In the genomic region with DNA sequence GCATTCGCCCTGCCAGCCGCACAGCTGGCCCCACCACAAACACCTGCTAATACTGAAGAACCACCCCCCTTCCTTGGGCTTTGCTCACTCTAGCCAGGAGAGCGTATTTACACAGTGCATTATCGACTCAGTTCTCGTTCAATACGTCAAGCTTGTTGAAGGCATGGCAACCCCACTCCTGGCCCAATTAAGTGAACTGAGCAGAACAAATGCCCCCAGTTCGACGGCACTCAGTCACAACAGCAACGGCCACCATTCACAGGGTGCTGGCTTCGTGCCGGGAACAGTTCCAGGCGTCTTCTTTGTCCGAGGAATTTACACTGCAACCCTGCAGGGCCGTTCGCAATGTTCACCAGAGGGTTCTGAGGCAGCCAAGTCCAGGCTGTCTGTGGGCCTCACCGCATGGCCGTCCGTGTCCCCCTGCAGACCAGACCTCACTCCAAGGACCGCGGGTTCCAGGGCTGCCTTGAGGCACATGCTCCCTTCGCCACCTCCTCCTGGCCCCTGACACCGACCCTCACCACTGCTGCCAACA, we compare ENCODE assay signal across 1 cellular context.
TF ChIP-seq lines count a peak whose summit lies in the region.

No MANE protein-coding gene starts in this region.

TF ChIP-seq in HepG2, 621 proteins besides CTCF, POLR2A, EP300 and RAD21 (continued from another document and continues in another):
- TF ChIP-seq, protein P1, sequence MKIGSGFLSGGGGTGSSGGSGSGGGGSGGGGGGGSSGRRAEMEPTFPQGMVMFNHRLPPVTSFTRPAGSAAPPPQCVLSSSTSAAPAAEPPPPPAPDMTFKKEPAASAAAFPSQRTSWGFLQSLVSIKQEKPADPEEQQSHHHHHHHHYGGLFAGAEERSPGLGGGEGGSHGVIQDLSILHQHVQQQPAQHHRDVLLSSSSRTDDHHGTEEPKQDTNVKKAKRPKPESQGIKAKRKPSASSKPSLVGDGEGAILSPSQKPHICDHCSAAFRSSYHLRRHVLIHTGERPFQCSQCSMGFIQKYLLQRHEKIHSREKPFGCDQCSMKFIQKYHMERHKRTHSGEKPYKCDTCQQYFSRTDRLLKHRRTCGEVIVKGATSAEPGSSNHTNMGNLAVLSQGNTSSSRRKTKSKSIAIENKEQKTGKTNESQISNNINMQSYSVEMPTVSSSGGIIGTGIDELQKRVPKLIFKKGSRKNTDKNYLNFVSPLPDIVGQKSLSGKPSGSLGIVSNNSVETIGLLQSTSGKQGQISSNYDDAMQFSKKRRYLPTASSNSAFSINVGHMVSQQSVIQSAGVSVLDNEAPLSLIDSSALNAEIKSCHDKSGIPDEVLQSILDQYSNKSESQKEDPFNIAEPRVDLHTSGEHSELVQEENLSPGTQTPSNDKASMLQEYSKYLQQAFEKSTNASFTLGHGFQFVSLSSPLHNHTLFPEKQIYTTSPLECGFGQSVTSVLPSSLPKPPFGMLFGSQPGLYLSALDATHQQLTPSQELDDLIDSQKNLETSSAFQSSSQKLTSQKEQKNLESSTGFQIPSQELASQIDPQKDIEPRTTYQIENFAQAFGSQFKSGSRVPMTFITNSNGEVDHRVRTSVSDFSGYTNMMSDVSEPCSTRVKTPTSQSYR (CRISPR knock-in tag; IDR thresholded peaks at IDR 0.05; ENCODE audit: borderline replicate concordance) = peak; percentile 43; the same call in 1 of the 2 replicates
- TF ChIP-seq RBFOX2 (IDR thresholded peaks at IDR 0.05; ENCODE audit: low read depth, low read length) (no peak), YEATS2 (CRISPR knock-in tag; IDR thresholded peaks at IDR 0.05; ENCODE audit: borderline replicate concordance) (no peak), PHF5A (CRISPR knock-in tag; IDR thresholded peaks at IDR 0.05; ENCODE audit: low read depth, unreplicated experiment) (no peak), TCF7L2 (IDR thresholded peaks at IDR 0.05; ENCODE audit: low read depth, low read length) (no peak), ZNF367 (CRISPR knock-in tag; IDR thresholded peaks at IDR 0.05; ENCODE audit: borderline replicate concordance) (no peak), TGIF2 (CRISPR knock-in tag; IDR thresholded peaks at IDR 0.05) (no peak), MED8 (CRISPR knock-in tag; IDR thresholded peaks at IDR 0.05; ENCODE audit: insufficient replicate concordance) (no peak), NFKBIZ (CRISPR knock-in tag; IDR thresholded peaks at IDR 0.05) (no peak), ZNF709 (CRISPR knock-in tag; IDR thresholded peaks at IDR 0.05) (0 out of 2 replicates have a peak, but pooled peaks have one; percentile 20), ZNF354B (CRISPR knock-in tag; IDR thresholded peaks at IDR 0.05) (no peak), ZBTB7B (CRISPR knock-in tag; IDR thresholded peaks at IDR 0.05) (peak; percentile 69; the same call in 1 of the 2 replicates), ZSCAN20 (CRISPR knock-in tag; IDR thresholded peaks at IDR 0.05; ENCODE audit: borderline replicate concordance) (no peak), STAG1 (CRISPR knock-in tag; IDR thresholded peaks at IDR 0.05) (no peak), ZNF782 (CRISPR knock-in tag; IDR thresholded peaks at IDR 0.05; ENCODE audit: borderline replicate concordance) (no peak), ZMAT3 (CRISPR knock-in tag; conservative IDR thresholded peaks at IDR 0.05) (no peak), ZFYVE20 (CRISPR knock-in tag; IDR thresholded peaks at IDR 0.05; ENCODE audit: borderline replicate concordance, low read depth) (no peak), FOXJ3 (CRISPR knock-in tag; IDR thresholded peaks at IDR 0.05; ENCODE audit: borderline replicate concordance) (no peak), ZNF549 (CRISPR knock-in tag; IDR thresholded peaks at IDR 0.05) (no peak), HDAC2 (CRISPR knock-in tag; IDR thresholded peaks at IDR 0.05) (peak; percentile 37; the same call in 1 of the 2 replicates), FOXO1 (CRISPR knock-in tag; IDR thresholded peaks at IDR 0.05) (0 out of 2 replicates have a peak, but pooled peaks have one; percentile 21)
- TF ChIP-seq, protein P2, sequence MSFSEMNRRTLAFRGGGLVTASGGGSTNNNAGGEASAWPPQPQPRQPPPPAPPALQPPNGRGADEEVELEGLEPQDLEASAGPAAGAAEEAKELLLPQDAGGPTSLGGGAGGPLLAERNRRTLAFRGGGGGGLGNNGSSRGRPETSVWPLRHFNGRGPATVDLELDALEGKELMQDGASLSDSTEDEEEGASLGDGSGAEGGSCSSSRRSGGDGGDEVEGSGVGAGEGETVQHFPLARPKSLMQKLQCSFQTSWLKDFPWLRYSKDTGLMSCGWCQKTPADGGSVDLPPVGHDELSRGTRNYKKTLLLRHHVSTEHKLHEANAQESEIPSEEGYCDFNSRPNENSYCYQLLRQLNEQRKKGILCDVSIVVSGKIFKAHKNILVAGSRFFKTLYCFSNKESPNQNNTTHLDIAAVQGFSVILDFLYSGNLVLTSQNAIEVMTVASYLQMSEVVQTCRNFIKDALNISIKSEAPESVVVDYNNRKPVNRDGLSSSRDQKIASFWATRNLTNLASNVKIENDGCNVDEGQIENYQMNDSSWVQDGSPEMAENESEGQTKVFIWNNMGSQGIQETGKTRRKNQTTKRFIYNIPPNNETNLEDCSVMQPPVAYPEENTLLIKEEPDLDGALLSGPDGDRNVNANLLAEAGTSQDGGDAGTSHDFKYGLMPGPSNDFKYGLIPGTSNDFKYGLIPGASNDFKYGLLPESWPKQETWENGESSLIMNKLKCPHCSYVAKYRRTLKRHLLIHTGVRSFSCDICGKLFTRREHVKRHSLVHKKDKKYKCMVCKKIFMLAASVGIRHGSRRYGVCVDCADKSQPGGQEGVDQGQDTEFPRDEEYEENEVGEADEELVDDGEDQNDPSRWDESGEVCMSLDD (CRISPR knock-in tag; IDR thresholded peaks at IDR 0.05; ENCODE audit: borderline replicate concordance) = no peak
- TF ChIP-seq, protein P3, sequence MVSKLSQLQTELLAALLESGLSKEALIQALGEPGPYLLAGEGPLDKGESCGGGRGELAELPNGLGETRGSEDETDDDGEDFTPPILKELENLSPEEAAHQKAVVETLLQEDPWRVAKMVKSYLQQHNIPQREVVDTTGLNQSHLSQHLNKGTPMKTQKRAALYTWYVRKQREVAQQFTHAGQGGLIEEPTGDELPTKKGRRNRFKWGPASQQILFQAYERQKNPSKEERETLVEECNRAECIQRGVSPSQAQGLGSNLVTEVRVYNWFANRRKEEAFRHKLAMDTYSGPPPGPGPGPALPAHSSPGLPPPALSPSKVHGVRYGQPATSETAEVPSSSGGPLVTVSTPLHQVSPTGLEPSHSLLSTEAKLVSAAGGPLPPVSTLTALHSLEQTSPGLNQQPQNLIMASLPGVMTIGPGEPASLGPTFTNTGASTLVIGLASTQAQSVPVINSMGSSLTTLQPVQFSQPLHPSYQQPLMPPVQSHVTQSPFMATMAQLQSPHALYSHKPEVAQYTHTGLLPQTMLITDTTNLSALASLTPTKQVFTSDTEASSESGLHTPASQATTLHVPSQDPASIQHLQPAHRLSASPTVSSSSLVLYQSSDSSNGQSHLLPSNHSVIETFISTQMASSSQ (IDR thresholded peaks at IDR 0.05; ENCODE audit: low read depth) = no peak
- TF ChIP-seq, protein P3 (CRISPR knock-in tag; IDR thresholded peaks at IDR 0.05; ENCODE audit: borderline replicate concordance) = no peak
- TF ChIP-seq, protein P4, sequence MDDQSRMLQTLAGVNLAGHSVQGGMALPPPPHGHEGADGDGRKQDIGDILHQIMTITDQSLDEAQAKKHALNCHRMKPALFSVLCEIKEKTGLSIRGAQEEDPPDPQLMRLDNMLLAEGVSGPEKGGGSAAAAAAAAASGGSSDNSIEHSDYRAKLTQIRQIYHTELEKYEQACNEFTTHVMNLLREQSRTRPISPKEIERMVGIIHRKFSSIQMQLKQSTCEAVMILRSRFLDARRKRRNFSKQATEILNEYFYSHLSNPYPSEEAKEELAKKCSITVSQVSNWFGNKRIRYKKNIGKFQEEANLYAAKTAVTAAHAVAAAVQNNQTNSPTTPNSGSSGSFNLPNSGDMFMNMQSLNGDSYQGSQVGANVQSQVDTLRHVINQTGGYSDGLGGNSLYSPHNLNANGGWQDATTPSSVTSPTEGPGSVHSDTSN (CRISPR knock-in tag; IDR thresholded peaks at IDR 0.05; ENCODE audit: borderline replicate concordance) = no peak
- TF ChIP-seq, protein P5, sequence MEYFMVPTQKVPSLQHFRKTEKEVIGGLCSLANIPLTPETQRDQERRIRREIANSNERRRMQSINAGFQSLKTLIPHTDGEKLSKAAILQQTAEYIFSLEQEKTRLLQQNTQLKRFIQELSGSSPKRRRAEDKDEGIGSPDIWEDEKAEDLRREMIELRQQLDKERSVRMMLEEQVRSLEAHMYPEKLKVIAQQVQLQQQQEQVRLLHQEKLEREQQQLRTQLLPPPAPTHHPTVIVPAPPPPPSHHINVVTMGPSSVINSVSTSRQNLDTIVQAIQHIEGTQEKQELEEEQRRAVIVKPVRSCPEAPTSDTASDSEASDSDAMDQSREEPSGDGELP (IDR thresholded peaks at IDR 0.05; ENCODE audit: borderline replicate concordance, low read depth) = peak; percentile 61; the same call in 1 of the 2 replicates
- TF ChIP-seq, protein P6, sequence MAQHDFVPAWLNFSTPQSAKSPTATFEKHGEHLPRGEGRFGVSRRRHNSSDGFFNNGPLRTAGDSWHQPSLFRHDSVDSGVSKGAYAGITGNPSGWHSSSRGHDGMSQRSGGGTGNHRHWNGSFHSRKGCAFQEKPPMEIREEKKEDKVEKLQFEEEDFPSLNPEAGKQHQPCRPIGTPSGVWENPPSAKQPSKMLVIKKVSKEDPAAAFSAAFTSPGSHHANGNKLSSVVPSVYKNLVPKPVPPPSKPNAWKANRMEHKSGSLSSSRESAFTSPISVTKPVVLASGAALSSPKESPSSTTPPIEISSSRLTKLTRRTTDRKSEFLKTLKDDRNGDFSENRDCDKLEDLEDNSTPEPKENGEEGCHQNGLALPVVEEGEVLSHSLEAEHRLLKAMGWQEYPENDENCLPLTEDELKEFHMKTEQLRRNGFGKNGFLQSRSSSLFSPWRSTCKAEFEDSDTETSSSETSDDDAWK (CRISPR knock-in tag; IDR thresholded peaks at IDR 0.05) = no peak
- TF ChIP-seq, protein P7, sequence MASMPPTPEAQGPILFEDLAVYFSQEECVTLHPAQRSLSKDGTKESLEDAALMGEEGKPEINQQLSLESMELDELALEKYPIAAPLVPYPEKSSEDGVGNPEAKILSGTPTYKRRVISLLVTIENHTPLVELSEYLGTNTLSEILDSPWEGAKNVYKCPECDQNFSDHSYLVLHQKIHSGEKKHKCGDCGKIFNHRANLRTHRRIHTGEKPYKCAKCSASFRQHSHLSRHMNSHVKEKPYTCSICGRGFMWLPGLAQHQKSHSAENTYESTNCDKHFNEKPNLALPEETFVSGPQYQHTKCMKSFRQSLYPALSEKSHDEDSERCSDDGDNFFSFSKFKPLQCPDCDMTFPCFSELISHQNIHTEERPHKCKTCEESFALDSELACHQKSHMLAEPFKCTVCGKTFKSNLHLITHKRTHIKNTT (CRISPR knock-in tag; IDR thresholded peaks at IDR 0.05) = no peak
- TF ChIP-seq, protein P8, sequence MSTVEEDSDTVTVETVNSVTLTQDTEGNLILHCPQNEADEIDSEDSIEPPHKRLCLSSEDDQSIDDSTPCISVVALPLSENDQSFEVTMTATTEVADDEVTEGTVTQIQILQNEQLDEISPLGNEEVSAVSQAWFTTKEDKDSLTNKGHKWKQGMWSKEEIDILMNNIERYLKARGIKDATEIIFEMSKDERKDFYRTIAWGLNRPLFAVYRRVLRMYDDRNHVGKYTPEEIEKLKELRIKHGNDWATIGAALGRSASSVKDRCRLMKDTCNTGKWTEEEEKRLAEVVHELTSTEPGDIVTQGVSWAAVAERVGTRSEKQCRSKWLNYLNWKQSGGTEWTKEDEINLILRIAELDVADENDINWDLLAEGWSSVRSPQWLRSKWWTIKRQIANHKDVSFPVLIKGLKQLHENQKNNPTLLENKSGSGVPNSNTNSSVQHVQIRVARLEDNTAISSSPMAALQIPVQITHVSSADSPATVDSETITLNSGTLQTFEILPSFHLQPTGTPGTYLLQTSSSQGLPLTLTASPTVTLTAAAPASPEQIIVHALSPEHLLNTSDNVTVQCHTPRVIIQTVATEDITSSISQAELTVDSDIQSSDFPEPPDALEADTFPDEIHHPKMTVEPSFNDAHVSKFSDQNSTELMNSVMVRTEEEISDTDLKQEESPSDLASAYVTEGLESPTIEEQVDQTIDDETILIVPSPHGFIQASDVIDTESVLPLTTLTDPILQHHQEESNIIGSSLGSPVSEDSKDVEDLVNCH (CRISPR knock-in tag; IDR thresholded peaks at IDR 0.05) = no peak
- TF ChIP-seq, protein P9, sequence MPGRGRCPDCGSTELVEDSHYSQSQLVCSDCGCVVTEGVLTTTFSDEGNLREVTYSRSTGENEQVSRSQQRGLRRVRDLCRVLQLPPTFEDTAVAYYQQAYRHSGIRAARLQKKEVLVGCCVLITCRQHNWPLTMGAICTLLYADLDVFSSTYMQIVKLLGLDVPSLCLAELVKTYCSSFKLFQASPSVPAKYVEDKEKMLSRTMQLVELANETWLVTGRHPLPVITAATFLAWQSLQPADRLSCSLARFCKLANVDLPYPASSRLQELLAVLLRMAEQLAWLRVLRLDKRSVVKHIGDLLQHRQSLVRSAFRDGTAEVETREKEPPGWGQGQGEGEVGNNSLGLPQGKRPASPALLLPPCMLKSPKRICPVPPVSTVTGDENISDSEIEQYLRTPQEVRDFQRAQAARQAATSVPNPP (CRISPR knock-in tag; IDR thresholded peaks at IDR 0.05) = no peak
- TF ChIP-seq, protein P10, sequence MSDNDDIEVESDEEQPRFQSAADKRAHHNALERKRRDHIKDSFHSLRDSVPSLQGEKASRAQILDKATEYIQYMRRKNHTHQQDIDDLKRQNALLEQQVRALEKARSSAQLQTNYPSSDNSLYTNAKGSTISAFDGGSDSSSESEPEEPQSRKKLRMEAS (IDR thresholded peaks at IDR 0.05) = peak; percentile 33
- TF ChIP-seq, protein P11, sequence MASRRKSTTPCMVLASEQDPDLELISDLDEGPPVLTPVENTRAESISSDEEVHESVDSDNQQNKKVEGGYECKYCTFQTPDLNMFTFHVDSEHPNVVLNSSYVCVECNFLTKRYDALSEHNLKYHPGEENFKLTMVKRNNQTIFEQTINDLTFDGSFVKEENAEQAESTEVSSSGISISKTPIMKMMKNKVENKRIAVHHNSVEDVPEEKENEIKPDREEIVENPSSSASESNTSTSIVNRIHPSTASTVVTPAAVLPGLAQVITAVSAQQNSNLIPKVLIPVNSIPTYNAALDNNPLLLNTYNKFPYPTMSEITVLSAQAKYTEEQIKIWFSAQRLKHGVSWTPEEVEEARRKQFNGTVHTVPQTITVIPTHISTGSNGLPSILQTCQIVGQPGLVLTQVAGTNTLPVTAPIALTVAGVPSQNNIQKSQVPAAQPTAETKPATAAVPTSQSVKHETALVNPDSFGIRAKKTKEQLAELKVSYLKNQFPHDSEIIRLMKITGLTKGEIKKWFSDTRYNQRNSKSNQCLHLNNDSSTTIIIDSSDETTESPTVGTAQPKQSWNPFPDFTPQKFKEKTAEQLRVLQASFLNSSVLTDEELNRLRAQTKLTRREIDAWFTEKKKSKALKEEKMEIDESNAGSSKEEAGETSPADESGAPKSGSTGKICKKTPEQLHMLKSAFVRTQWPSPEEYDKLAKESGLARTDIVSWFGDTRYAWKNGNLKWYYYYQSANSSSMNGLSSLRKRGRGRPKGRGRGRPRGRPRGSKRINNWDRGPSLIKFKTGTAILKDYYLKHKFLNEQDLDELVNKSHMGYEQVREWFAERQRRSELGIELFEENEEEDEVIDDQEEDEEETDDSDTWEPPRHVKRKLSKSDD (CRISPR knock-in tag; IDR thresholded peaks at IDR 0.05; ENCODE audit: low read depth) = 0 out of 2 replicates have a peak, but pooled peaks have one; percentile 35
